8 cellular contexts compared by ENCODE assay signal in genomic region chr15:52045795-52046298, GRCh38. TPM values are rescaled to one million over a fixed set of nuclear protein-coding genes. Genes with fewer than 3 reads are reported as not detected.
DNase-seq lines count a peak whose midpoint lies in the region; ATAC-seq and TF ChIP-seq lines count a peak whose summit lies in the region.
"Not testable (repeated sequence)": the region's sequence is repeated elsewhere in the genome, so short reads cannot be mapped to it uniquely, and the experiment has no call there.

No MANE protein-coding gene starts in this region.

- H3K9ac ChIP-seq in OCI-LY1 (ENCODE audit: low read length): peak overlapping the region; percentile 35; the same call in 1 of the 2 replicates

- peaks cover 44 to 62% (median 57%) of the 10 kb centered on the region in 3 donors for H3K4me1 Mint-ChIP-seq in CD8-positive, alpha-beta memory T cell
- H3K4me1 Mint-ChIP-seq in naive B cell: peaks cover 22 to 33% (median 28%) of the 10 kb centered on the region in 3 donors
- peaks cover 46% of the 10 kb centered on the region for H3K4me1 Mint-ChIP-seq in stimulated activated naive CD8-positive, alpha-beta T cell treated with anti-CD3 and anti-CD28 coated beads, Interleukin-15, amount 100 ng/mL, for 72 hours

- POLR2A ChIA-PET in CD8-positive, alpha-beta memory T cell (lab: Charles Lee): interaction anchor here (2.0 kb wide), 1 partner anchor 25 kb away, joined by 14 read pairs; no protein-coding TSS in a partner anchor

- ATAC-seq in HG03135 (IDR thresholded peaks at IDR 0.05; ENCODE audit: unreplicated experiment): peak; percentile 54
- ATAC-seq in naive B cell (ENCODE audit: low read depth in 2 of 2): peak; percentile 61 to 77
- peak; percentile 83 for ATAC-seq in stimulated activated naive CD8-positive, alpha-beta T cell treated with anti-CD3 and anti-CD28 coated beads, Interleukin-15, amount 100 ng/mL, for 72 hours

- H3K27ac Mint-ChIP-seq in CD8-positive, alpha-beta memory T cell: peak overlapping the region; percentile 75 to 96 (median 87)
- peak overlapping the region; percentile 26 to 96 (median 77) for H3K27ac Mint-ChIP-seq in naive B cell
- peak overlapping the region; percentile 90 to 95 for H3K27ac Mint-ChIP-seq in stimulated activated naive CD8-positive, alpha-beta T cell treated with anti-CD3 and anti-CD28 coated beads, Interleukin-15, amount 100 ng/mL, for 72 hours

- CTCF ChIA-PET in CD8-positive, alpha-beta memory T cell (lab: Charles Lee): interaction anchor here (0.7 to 1.6 kb wide), 12 partner anchors 9 to 128 kb away, joined by 3 to 5 read pairs (median 3); partner anchors contain the start of gene LEO1

- H3K4me1 ChIP-seq in CD8-positive, alpha-beta memory T cell (ENCODE audit: insufficient read depth, low read length): peaks cover 25% of the 10 kb centered on the region
- peaks cover 36% of the 10 kb centered on the region for H3K4me1 ChIP-seq in OCI-LY1 (ENCODE audit: insufficient read depth, low read length, severe bottlenecking)

- H3K4me2 ChIP-seq in OCI-LY1 (ENCODE audit: low read length): peak overlapping the region; percentile 67

- H3K36me3 ChIP-seq in CD8-positive, alpha-beta memory T cell (ENCODE audit: insufficient read depth, low read length): not testable (repeated sequence)
- peaks cover 32% of the 10 kb centered on the region for H3K36me3 ChIP-seq in OCI-LY1 (ENCODE audit: insufficient read depth, low read length)

- not testable (repeated sequence) for H3K27me3 ChIP-seq in CD8-positive, alpha-beta memory T cell (ENCODE audit: insufficient read depth, low read length, poor library complexity, severe bottlenecking); OCI-LY1 (ENCODE audit: insufficient read depth, low read length)

- H3K79me2 ChIP-seq in OCI-LY1 (ENCODE audit: insufficient read depth, low read length): peaks cover 49% of the 10 kb centered on the region

- DNase-seq in CD8-positive, alpha-beta memory T cell: peak; percentile 6 to 71 (median 65)
- peak; percentile 14 to 27 for DNase-seq in activated CD4-positive, alpha-beta T cell treated with anti-CD3 and anti-CD28 coated beads for 4 hours
- DNase-seq in activated gamma-delta T cell treated with Interleukin-2 at 50 U/mL for 16 hours (peak; percentile 36), naive B cell (peak; percentile 36)
- peak; percentile 26 for DNase-seq in effector CD4-positive, alpha-beta T cell
- peak; percentile 21 to 28 for DNase-seq in stimulated activated naive CD8-positive, alpha-beta T cell treated with anti-CD3 and anti-CD28 coated beads, Interleukin-15, amount 100 ng/mL, for 72 hours

- not testable (repeated sequence) for H3K9me3 ChIP-seq in CD8-positive, alpha-beta memory T cell (ENCODE audit: low read length); OCI-LY1 (ENCODE audit: low read length)

- H3K9me2 ChIP-seq in OCI-LY1 (ENCODE audit: low read depth, low read length): not testable (repeated sequence)

- not testable (repeated sequence) for H3K9me3 Mint-ChIP-seq in CD8-positive, alpha-beta memory T cell; naive B cell; stimulated activated naive CD8-positive, alpha-beta T cell treated with anti-CD3 and anti-CD28 coated beads, Interleukin-15, amount 100 ng/mL, for 72 hours

- not testable (repeated sequence) for H4K20me1 ChIP-seq in OCI-LY1 (ENCODE audit: insufficient read depth, low read length)

- not testable (repeated sequence) for H3K4me3 ChIP-seq in CD8-positive, alpha-beta memory T cell (ENCODE audit: low read length)
- peak overlapping the region; percentile 27 for H3K4me3 ChIP-seq in OCI-LY1 (ENCODE audit: low read depth, low read length, poor library complexity, severe bottlenecking)

- not testable (repeated sequence) for H2AFZ ChIP-seq in OCI-LY1 (ENCODE audit: low read length)

- peak overlapping the region; percentile 8 for H3K27ac ChIP-seq in CD8-positive, alpha-beta memory T cell (ENCODE audit: low read depth, low read length)
- peak overlapping the region; percentile 89 for H3K27ac ChIP-seq in OCI-LY1 (ENCODE audit: low read depth, low read length, poor library complexity, severe bottlenecking)

- H3K36me3 Mint-ChIP-seq in CD8-positive, alpha-beta memory T cell: peaks cover 0 to 24% (median 17%) of the 10 kb centered on the region in 3 donors
- H3K36me3 Mint-ChIP-seq in naive B cell: peaks cover 7 to 26% of the 10 kb centered on the region in 2 donors

- peak overlapping the region; percentile 44 to 78 (median 68) for H3K4me3 Mint-ChIP-seq in CD8-positive, alpha-beta memory T cell
- H3K4me3 Mint-ChIP-seq in naive B cell: peak overlapping the region; percentile 38 to 88 (median 69)
- peak overlapping the region; percentile 64 to 78 for H3K4me3 Mint-ChIP-seq in stimulated activated naive CD8-positive, alpha-beta T cell treated with anti-CD3 and anti-CD28 coated beads, Interleukin-15, amount 100 ng/mL, for 72 hours

- not testable (repeated sequence) for H3K27me3 Mint-ChIP-seq in CD8-positive, alpha-beta memory T cell; naive B cell; stimulated activated naive CD8-positive, alpha-beta T cell treated with anti-CD3 and anti-CD28 coated beads, Interleukin-15, amount 100 ng/mL, for 72 hours

- peak; percentile 33; the same call in 1 of the 2 replicates for TF ChIP-seq CTCF in OCI-LY1 (IDR thresholded peaks at IDR 0.05; ENCODE audit: low read length)

- not testable (repeated sequence) for H3F3A ChIP-seq in OCI-LY1 (ENCODE audit: insufficient read depth, low read length)

RNA-seq across cellular contexts. Expression of gene MAPK6, which starts 26.8 kb away (rescaled TPM):
- total RNA-seq in CD8-positive, alpha-beta memory T cell: 100 to 1,000 TPM in 1 of 2 experiments, 10 to 100 TPM in 1; 97.6 to 103 TPM
- 7.9 TPM for polyA plus RNA-seq in CD8-positive, alpha-beta memory T cell
- polyA plus RNA-seq in naive B cell (ENCODE audit: low read depth in 6 of 6): 10 to 100 TPM in 1 of 6 donors, 1 to 10 TPM in 5; 4.2 to 13.6 (median 7.6) TPM
